Comparison of ENCODE assay signal across 8 cellular contexts in genomic region chr5:141681695-141682641, GRCh38. TPM values are rescaled to one million over a fixed set of nuclear protein-coding genes. Genes with fewer than 3 reads are reported as not detected.
DNase-seq lines count a peak whose midpoint lies in the region; ATAC-seq and TF ChIP-seq lines count a peak whose summit lies in the region.

TSS of gene ARAP3 (minus strand) at chr5:141682230. CDS start at chr5:141680486, 1,744 bp downstream.

- H3K36me3 Mint-ChIP-seq in CD4-positive, alpha-beta memory T cell = no peaks in the 10 kb centered on the region

- peaks cover 0 to 2% of the 10 kb centered on the region in 2 donors for H3K27me3 Mint-ChIP-seq in CD4-positive, alpha-beta memory T cell

- intact Hi-C loops in CD4-positive, alpha-beta memory T cell (cut with micrococcal nuclease) = loop anchor here (5.0 kb wide), 1 partner anchor 45 kb away; the partner anchor contains the start of genes HDAC3 and RELL2

- H4K20me1 ChIP-seq in KMS-11 (ENCODE audit: insufficient read depth) = no peaks in the 10 kb centered on the region

- no peak within 1 kb of the TSS for H3K9ac ChIP-seq in KMS-11

- POLR2A ChIA-PET in CD4-positive, alpha-beta memory T cell (lab: Charles Lee; ENCODE audit: partially characterized antibody) = interaction anchor here (0.6 to 3.2 kb wide), 21 partner anchors 9 to 1723 kb away, joined by 3 to 63 read pairs (median 5); partner anchors contain the start of genes DELE1, DIAPH1, FCHSD1 and HDAC3

- no peak for TF ChIP-seq CTCF in KMS-11 (conservative IDR thresholded peaks at IDR 0.05; ENCODE audit: low read depth, low read length)

- DNase-seq in CD4-positive, alpha-beta memory T cell = peak in 2 of 5 donors; percentile 24 to 47
- DNase-seq in activated CD4-positive, CD25-positive, alpha-beta regulatory T cell treated with anti-CD3 and anti-CD28 coated beads, Interleukin-2, amount 50 U/mL, for 72 hours = peak; percentile 68
- DNase-seq in dermis microvascular lymphatic vessel endothelial cell (ENCODE audit: low read depth in 2 of 2) = peak; percentile 75 to 96
- DNase-seq in kidney tubule cell (ENCODE audit: low spot score) = peak; percentile 87
- peak; percentile 40 for DNase-seq in stimulated activated CD4-positive, alpha-beta T cell treated with anti-CD3 and anti-CD28 coated beads, Interleukin-12 subunit alpha, Interleukin-12 subunit beta, amount 100 ng/mL, for 4 hours
- no peak for DNase-seq in NCI-H2081 treated with DMSO at 0.1 percent for 48 hours (lab: John Stamatoyannopoulos, UW)

- peak within 1 kb of the TSS in 1 of 2 donors; percentile 17 for H3K4me3 ChIP-seq in CD4-positive, alpha-beta memory T cell (ENCODE audit: low read length in 2 of 2)
- H3K4me3 ChIP-seq in KMS-11 (IDR thresholded peaks at IDR 0.05; ENCODE audit: insufficient read depth, low read depth, low read length) = no peak within 1 kb of the TSS

- H3K27me3 ChIP-seq in CD4-positive, alpha-beta memory T cell (ENCODE audit: insufficient read depth, low read length) = no peaks in the 10 kb centered on the region
- peaks cover 8% of the 10 kb centered on the region; the same call in 1 of the 2 replicates for H3K27me3 ChIP-seq in KMS-11 (ENCODE audit: insufficient read depth, low read depth)

- no peaks in the 10 kb centered on the region for H3K9me3 ChIP-seq in CD4-positive, alpha-beta memory T cell (ENCODE audit: control insufficient read depth in 1 of 2, low read length in 2 of 2)

- H3K4me1 Mint-ChIP-seq in CD4-positive, alpha-beta memory T cell = peaks cover 14 to 36% (median 26%) of the 10 kb centered on the region in 4 donors

- no peaks in the 10 kb centered on the region for H3K36me3 ChIP-seq in CD4-positive, alpha-beta memory T cell (ENCODE audit: insufficient read depth, low read length)
- no peaks in the 10 kb centered on the region for H3K36me3 ChIP-seq in KMS-11 (ENCODE audit: insufficient read depth)

- ATAC-seq in GM18502 (IDR thresholded peaks at IDR 0.05; ENCODE audit: poor library complexity, unreplicated experiment) = no peak

- H3K4me2 ChIP-seq in KMS-11 = peak within 1 kb of the TSS; percentile 63

- H3K27ac Mint-ChIP-seq in CD4-positive, alpha-beta memory T cell = peak within 1 kb of the TSS; percentile 47 to 91 (median 77)

- H3K9me3 Mint-ChIP-seq in CD4-positive, alpha-beta memory T cell = no peaks in the 10 kb centered on the region

- H3K27ac ChIP-seq in CD4-positive, alpha-beta memory T cell (ENCODE audit: low read depth, low read length) = no peak within 1 kb of the TSS
- H3K27ac ChIP-seq in KMS-11 = no peak within 1 kb of the TSS

- peak within 1 kb of the TSS; percentile 52 for H2AFZ ChIP-seq in KMS-11 (ENCODE audit: low read depth)

- CTCF ChIA-PET in CD4-positive, alpha-beta memory T cell (lab: Charles Lee; ENCODE audit: partially characterized antibody) = interaction anchor here (0.5 to 4.8 kb wide), 12 partner anchors 11 to 1367 kb away, joined by 3 to 79 read pairs (median 4); partner anchors contain the start of genes DELE1, PCDH1 and RNF14

- peaks cover 33% of the 10 kb centered on the region for H3K4me1 ChIP-seq in CD4-positive, alpha-beta memory T cell (ENCODE audit: insufficient read depth, low read length)
- no peaks in the 10 kb centered on the region for H3K4me1 ChIP-seq in KMS-11 (ENCODE audit: low read depth, poor library complexity, severe bottlenecking)

- no peaks in the 10 kb centered on the region for H3K79me2 ChIP-seq in KMS-11 (ENCODE audit: insufficient read depth, low read depth)

- H3K4me3 Mint-ChIP-seq in CD4-positive, alpha-beta memory T cell = peak within 1 kb of the TSS; percentile 78 to 86 (median 83)

RNA-seq across cellular contexts. Expression of gene ARAP3, which starts in this region (rescaled TPM):
- total RNA-seq in CD4-positive, alpha-beta memory T cell = 10 to 100 TPM; 14.7 to 16.4 TPM
- polyA plus RNA-seq in CD4-positive, alpha-beta memory T cell = under 1 TPM in 1 of 2 donors, not detected in 1; 0.73 TPM
- total RNA-seq in dermis microvascular lymphatic vessel endothelial cell = 25.5 and 42.5 TPM in 2 replicates
